ENCODE assay signal across 20 cellular contexts in the genomic region with DNA sequence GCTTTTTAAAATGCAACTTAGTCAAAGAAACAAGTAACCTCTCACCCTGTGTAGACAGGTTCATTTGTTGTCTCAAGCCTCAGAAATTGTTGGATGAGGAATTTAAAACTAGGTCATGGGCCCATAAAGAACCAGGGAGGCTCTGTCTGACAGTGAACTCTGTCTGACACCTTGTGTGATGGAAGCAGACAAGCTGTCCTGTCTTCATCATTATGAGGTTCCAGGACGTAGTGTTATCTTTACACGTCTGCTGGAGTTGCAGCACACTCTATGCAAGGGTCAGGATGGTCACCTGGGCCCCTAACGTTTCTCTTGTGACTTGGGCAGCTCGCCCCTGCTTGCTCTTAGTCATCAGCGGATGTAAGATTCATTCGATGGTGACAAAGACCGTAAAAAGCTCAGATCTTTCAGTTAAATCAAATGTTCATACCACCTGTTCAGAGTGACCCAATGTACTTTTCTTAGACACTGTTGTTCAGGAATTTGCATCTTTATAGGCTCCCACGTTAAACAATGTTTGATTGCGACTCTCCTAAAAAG.
DNase-seq lines count a peak whose midpoint lies in the region; FAIRE-seq and TF ChIP-seq lines count a peak whose summit lies in the region.
"Had no signal": no experiment of that assay in that cellular context is flagged by ENCODE, and none has a peak within 500 bp of the region (broad histone marks: within the 10 kb centered on the region; RNA-seq: fewer than 3 reads in every experiment).

No MANE protein-coding gene starts in this region.

- no peaks in the 10 kb centered on the region for H3K9me3 Mint-ChIP-seq in activated naive CD4-positive, alpha-beta T cell treated with anti-CD3 and anti-CD28 coated beads for 36 hours
- H3K9me3 Mint-ChIP-seq: CD4-positive, alpha-beta T cell had no signal

- H3K9ac ChIP-seq in mesendoderm (ENCODE audit: low read length), result no peak overlapping the region
- H3K9ac ChIP-seq: KMS-11 had no signal

- H2BK120ac ChIP-seq in mesendoderm (ENCODE audit: low read depth, low read length), result no peak overlapping the region

- H3K79me2 ChIP-seq in mesendoderm (ENCODE audit: control insufficient read depth, insufficient read depth, low read length), result no peaks in the 10 kb centered on the region

- TF ChIP-seq POLR2A in sigmoid colon (IDR thresholded peaks at IDR 0.05) (no peak), suprapubic skin (IDR thresholded peaks at IDR 0.05) (no peak)

- H3K56ac ChIP-seq in mesendoderm (ENCODE audit: low read length), result no peak overlapping the region

- H4K5ac ChIP-seq in mesendoderm (ENCODE audit: low read length), result no peak overlapping the region

- CTCF ChIA-PET in activated naive CD4-positive, alpha-beta T cell treated with anti-CD3 and anti-CD28 coated beads for 36 hours (lab: Charles Lee), result no interaction called here

- H3K4ac ChIP-seq in mesendoderm (ENCODE audit: low read depth, low read length), result no peak overlapping the region

- H3K27me3 ChIP-seq in mesendoderm (ENCODE audit: insufficient read depth, low read length, poor library complexity) (no peaks in the 10 kb centered on the region), sigmoid colon (no peaks in the 10 kb centered on the region), suprapubic skin (no peaks in the 10 kb centered on the region)

- no peak overlapping the region for H2AK5ac ChIP-seq in mesendoderm (ENCODE audit: low read length)

- no peak overlapping the region for H3K18ac ChIP-seq in mesendoderm (ENCODE audit: low read length)

- H3K4me3 ChIP-seq in mesendoderm (ENCODE audit: low read length) (no peak overlapping the region), sigmoid colon (no peak overlapping the region), suprapubic skin (no peak overlapping the region)
- H3K4me3 ChIP-seq: HAP-1 had no signal

- no peak overlapping the region for H3K4me2 ChIP-seq in mesendoderm (ENCODE audit: low read length)
- H3K4me2 ChIP-seq: KMS-11 had no signal

- H2BK15ac ChIP-seq in mesendoderm (replicated peaks; ENCODE audit: low read depth), result no peak overlapping the region

- H3K4me3 Mint-ChIP-seq in activated naive CD4-positive, alpha-beta T cell treated with anti-CD3 and anti-CD28 coated beads for 36 hours, result no peak overlapping the region
- H3K4me3 Mint-ChIP-seq: B cell; CD4-positive, alpha-beta T cell had no signal

- no peak overlapping the region for H3K23ac ChIP-seq in mesendoderm (ENCODE audit: low read length)

- no peak overlapping the region for H3K27ac ChIP-seq in mesendoderm (ENCODE audit: low read depth, low read length)
- no peak overlapping the region for H3K27ac ChIP-seq in sigmoid colon
- no peak overlapping the region for H3K27ac ChIP-seq in suprapubic skin
- H3K27ac ChIP-seq: KMS-11 had no signal

- intact Hi-C loops in sigmoid colon (cut with DNase I), result no loop called here
- intact Hi-C loops in activated naive CD4-positive, alpha-beta T cell treated with anti-CD3 and anti-CD28 coated beads for 36 hours (cut with micrococcal nuclease), result no loop called here

- TF ChIP-seq CTCF in D721Med (IDR thresholded peaks at IDR 0.05; ENCODE audit: insufficient read depth, missing control alignments), result no peak
- no peak for TF ChIP-seq CTCF in sigmoid colon (IDR thresholded peaks at IDR 0.05)
- no peak for TF ChIP-seq CTCF in suprapubic skin (IDR thresholded peaks at IDR 0.05)

- H3K36me3 Mint-ChIP-seq in activated naive CD4-positive, alpha-beta T cell treated with anti-CD3 and anti-CD28 coated beads for 36 hours (ENCODE audit: low read depth), result no peaks in the 10 kb centered on the region
- H3K36me3 Mint-ChIP-seq: IgD-negative memory B cell had no signal

- WGBS in mesendoderm (ENCODE audit: extremely low coverage, insufficient coverage, low lambda C conversion rate), result no CpG with 5 or more reads among the region's 9 CpGs
- 26 to 55% methylated on average over 9 of the region's 9 CpGs for WGBS in sigmoid colon, 2 donors
- WGBS in suprapubic skin, result 62% methylated on average over 9 of the region's 9 CpGs

- no peaks in the 10 kb centered on the region for H3K27me3 Mint-ChIP-seq in activated naive CD4-positive, alpha-beta T cell treated with anti-CD3 and anti-CD28 coated beads for 36 hours (ENCODE audit: low read depth)
- H3K27me3 Mint-ChIP-seq: B cell, IgD-negative memory B cell had no signal

- no peaks in the 10 kb centered on the region for H3K4me1 Mint-ChIP-seq in activated naive CD4-positive, alpha-beta T cell treated with anti-CD3 and anti-CD28 coated beads for 36 hours (ENCODE audit: low read depth)
- H3K4me1 Mint-ChIP-seq: B cell, IgD-negative memory B cell had no signal

- H3K27ac Mint-ChIP-seq in activated naive CD4-positive, alpha-beta T cell treated with anti-CD3 and anti-CD28 coated beads for 36 hours, result no peak overlapping the region
- H3K27ac Mint-ChIP-seq: B cell; CD4-positive, alpha-beta T cell; IgD-negative memory B cell had no signal

- TF ChIP-seq EP300 in sigmoid colon (IDR thresholded peaks at IDR 0.05) (no peak), suprapubic skin (IDR thresholded peaks at IDR 0.05) (no peak)

- no peak overlapping the region for H2BK5ac ChIP-seq in mesendoderm (ENCODE audit: low read length)

- no peak for DNase-seq in D721Med (ENCODE audit: insufficient read length, low spot score)
- peak; percentile 7 for DNase-seq in RKO (ENCODE audit: low spot score)
- peak; percentile 9 for DNase-seq in mesendoderm
- DNase-seq in HK-2 (ENCODE audit: unreplicated experiment), result no peak
- no peak for DNase-seq in sigmoid colon
- DNase-seq in suprapubic skin (ENCODE audit: low spot score in 2 of 2), result no peak
- DNase-seq in activated naive CD4-positive, alpha-beta T cell treated with anti-CD3 and anti-CD28 coated beads for 36 hours, result no peak
- DNase-seq: ACHN; C1 segment of cervical spinal cord; CD4-positive, alpha-beta T cell; DMS153; DMS79 treated with DMSO at 0.1 percent for 48 hours; EL had no signal

- H3K9me3 ChIP-seq in sigmoid colon (no peaks in the 10 kb centered on the region), suprapubic skin (no peaks in the 10 kb centered on the region)
- H3K9me3 ChIP-seq: HAP-1 had no signal

- H3K36me3 ChIP-seq in mesendoderm (ENCODE audit: control insufficient read depth, insufficient read depth, low read length), result no peaks in the 10 kb centered on the region
- H3K36me3 ChIP-seq in sigmoid colon, result no peaks in the 10 kb centered on the region
- H3K36me3 ChIP-seq in suprapubic skin, result no peaks in the 10 kb centered on the region
- H3K36me3 ChIP-seq: HAP-1 had no signal

- H4K8ac ChIP-seq in mesendoderm (ENCODE audit: low read depth, low read length), result no peak overlapping the region

- FAIRE-seq in D721Med (lab: Jason Lieb, UNC), result peak; percentile 21
- FAIRE-seq: G401.6, GM12892, H1 had no signal

- H3K79me1 ChIP-seq in mesendoderm (ENCODE audit: low read length), result no peaks in the 10 kb centered on the region

- H3K4me1 ChIP-seq in mesendoderm (ENCODE audit: control insufficient read depth, low read depth, low read length) (no peaks in the 10 kb centered on the region), sigmoid colon (no peaks in the 10 kb centered on the region), suprapubic skin (no peaks in the 10 kb centered on the region)

Comparison
In these comparisons a context has a peak if more than half of its experiments do, and no peak if none do; other contexts are left out.
1. DNase-seq: peak in RKO (single experiment) and mesendoderm (single experiment); none in D721Med (single experiment), HK-2 (single experiment), sigmoid colon (single experiment), suprapubic skin (0 of 2) and activated naive CD4-positive, alpha-beta T cell treated with anti-CD3 and anti-CD28 coated beads for 36 hours (single experiment).